ENCODE assay signal across 1 cellular context in the genomic region with DNA sequence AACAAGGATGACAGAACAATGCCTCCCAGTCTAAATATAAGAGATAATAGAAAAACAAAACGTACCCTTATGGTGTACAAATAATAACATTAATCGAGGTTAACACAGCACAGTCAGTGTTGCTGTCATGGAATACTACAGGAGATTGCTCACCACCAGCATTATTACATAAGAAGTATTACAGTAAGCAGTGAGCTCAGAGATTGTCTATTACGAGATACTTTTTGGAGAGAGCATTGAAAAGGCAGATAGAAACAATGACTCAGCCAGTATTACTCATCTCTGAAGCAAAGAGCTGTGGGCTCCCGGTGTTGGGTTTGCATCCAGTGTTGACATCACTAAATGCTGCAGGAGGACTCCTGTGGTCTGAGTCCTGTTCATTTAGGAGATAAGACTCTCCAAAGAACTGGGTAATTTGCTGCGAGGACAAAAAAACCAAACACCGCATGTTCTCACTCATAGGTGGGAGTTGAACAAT.
TF ChIP-seq lines count a peak whose summit lies in the region.

No MANE protein-coding gene starts in this region.

TF ChIP-seq in K562, 482 proteins besides CTCF, POLR2A, EP300 and RAD21 (continued from another document):
- TF ChIP-seq, protein P1, sequence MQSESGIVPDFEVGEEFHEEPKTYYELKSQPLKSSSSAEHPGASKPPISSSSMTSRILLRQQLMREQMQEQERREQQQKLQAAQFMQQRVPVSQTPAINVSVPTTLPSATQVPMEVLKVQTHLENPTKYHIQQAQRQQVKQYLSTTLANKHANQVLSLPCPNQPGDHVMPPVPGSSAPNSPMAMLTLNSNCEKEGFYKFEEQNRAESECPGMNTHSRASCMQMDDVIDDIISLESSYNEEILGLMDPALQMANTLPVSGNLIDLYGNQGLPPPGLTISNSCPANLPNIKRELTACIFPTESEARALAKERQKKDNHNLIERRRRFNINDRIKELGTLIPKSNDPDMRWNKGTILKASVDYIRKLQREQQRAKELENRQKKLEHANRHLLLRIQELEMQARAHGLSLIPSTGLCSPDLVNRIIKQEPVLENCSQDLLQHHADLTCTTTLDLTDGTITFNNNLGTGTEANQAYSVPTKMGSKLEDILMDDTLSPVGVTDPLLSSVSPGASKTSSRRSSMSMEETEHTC (IDR thresholded peaks at IDR 0.05): no peak
- no peak for TF ChIP-seq ZNF274 (IDR thresholded peaks at IDR 0.05; ENCODE audit: borderline replicate concordance, low read depth, low read length)
- TF ChIP-seq ZC3H11A (IDR thresholded peaks at IDR 0.05; ENCODE audit: low read depth, low read length): no peak
- TF ChIP-seq, protein P2, sequence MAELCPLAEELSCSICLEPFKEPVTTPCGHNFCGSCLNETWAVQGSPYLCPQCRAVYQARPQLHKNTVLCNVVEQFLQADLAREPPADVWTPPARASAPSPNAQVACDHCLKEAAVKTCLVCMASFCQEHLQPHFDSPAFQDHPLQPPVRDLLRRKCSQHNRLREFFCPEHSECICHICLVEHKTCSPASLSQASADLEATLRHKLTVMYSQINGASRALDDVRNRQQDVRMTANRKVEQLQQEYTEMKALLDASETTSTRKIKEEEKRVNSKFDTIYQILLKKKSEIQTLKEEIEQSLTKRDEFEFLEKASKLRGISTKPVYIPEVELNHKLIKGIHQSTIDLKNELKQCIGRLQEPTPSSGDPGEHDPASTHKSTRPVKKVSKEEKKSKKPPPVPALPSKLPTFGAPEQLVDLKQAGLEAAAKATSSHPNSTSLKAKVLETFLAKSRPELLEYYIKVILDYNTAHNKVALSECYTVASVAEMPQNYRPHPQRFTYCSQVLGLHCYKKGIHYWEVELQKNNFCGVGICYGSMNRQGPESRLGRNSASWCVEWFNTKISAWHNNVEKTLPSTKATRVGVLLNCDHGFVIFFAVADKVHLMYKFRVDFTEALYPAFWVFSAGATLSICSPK (IDR thresholded peaks at IDR 0.05; ENCODE audit: borderline replicate concordance): no peak
- peak; percentile 70 for TF ChIP-seq CREB1 (IDR thresholded peaks at IDR 0.05)
- TF ChIP-seq CREB1 (CRISPR knock-in tag; IDR thresholded peaks at IDR 0.05): peak; percentile 29; the same call in 1 of the 2 replicates
- TF ChIP-seq ZNF766 (CRISPR knock-in tag; conservative IDR thresholded peaks at IDR 0.05): no peak
- TF ChIP-seq KDM1A (IDR thresholded peaks at IDR 0.05): no peak
- TF ChIP-seq, protein P3, sequence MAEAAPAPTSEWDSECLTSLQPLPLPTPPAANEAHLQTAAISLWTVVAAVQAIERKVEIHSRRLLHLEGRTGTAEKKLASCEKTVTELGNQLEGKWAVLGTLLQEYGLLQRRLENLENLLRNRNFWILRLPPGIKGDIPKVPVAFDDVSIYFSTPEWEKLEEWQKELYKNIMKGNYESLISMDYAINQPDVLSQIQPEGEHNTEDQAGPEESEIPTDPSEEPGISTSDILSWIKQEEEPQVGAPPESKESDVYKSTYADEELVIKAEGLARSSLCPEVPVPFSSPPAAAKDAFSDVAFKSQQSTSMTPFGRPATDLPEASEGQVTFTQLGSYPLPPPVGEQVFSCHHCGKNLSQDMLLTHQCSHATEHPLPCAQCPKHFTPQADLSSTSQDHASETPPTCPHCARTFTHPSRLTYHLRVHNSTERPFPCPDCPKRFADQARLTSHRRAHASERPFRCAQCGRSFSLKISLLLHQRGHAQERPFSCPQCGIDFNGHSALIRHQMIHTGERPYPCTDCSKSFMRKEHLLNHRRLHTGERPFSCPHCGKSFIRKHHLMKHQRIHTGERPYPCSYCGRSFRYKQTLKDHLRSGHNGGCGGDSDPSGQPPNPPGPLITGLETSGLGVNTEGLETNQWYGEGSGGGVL (CRISPR knock-in tag; IDR thresholded peaks at IDR 0.05): no peak
- no peak for TF ChIP-seq NR2C1 (IDR thresholded peaks at IDR 0.05)
- no peak for TF ChIP-seq NR2C1 (tag; IDR thresholded peaks at IDR 0.05)
- TF ChIP-seq PURB (CRISPR knock-in tag; IDR thresholded peaks at IDR 0.05; ENCODE audit: low read depth): no peak
- no peak for TF ChIP-seq ZNF174 (CRISPR knock-in tag; IDR thresholded peaks at IDR 0.05)
- TF ChIP-seq, protein P4, sequence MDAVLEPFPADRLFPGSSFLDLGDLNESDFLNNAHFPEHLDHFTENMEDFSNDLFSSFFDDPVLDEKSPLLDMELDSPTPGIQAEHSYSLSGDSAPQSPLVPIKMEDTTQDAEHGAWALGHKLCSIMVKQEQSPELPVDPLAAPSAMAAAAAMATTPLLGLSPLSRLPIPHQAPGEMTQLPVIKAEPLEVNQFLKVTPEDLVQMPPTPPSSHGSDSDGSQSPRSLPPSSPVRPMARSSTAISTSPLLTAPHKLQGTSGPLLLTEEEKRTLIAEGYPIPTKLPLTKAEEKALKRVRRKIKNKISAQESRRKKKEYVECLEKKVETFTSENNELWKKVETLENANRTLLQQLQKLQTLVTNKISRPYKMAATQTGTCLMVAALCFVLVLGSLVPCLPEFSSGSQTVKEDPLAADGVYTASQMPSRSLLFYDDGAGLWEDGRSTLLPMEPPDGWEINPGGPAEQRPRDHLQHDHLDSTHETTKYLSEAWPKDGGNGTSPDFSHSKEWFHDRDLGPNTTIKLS (IDR thresholded peaks at IDR 0.05; ENCODE audit: borderline replicate concordance, low read depth): no peak
- TF ChIP-seq PCBP2 (IDR thresholded peaks at IDR 0.05; ENCODE audit: low read depth, low read length, poor library complexity, severe bottlenecking): no peak
- no peak for TF ChIP-seq CBX1 (IDR thresholded peaks at IDR 0.05; ENCODE audit: low read depth)
- TF ChIP-seq MAFK (IDR thresholded peaks at IDR 0.05; ENCODE audit: low read length): no peak
- no peak for TF ChIP-seq ZNF212 (CRISPR knock-in tag; IDR thresholded peaks at IDR 0.05)
- TF ChIP-seq ZFPM2 (CRISPR knock-in tag; IDR thresholded peaks at IDR 0.05): no peak
- no peak for TF ChIP-seq ZNF3 (CRISPR knock-in tag; IDR thresholded peaks at IDR 0.05)
- TF ChIP-seq, protein P5, sequence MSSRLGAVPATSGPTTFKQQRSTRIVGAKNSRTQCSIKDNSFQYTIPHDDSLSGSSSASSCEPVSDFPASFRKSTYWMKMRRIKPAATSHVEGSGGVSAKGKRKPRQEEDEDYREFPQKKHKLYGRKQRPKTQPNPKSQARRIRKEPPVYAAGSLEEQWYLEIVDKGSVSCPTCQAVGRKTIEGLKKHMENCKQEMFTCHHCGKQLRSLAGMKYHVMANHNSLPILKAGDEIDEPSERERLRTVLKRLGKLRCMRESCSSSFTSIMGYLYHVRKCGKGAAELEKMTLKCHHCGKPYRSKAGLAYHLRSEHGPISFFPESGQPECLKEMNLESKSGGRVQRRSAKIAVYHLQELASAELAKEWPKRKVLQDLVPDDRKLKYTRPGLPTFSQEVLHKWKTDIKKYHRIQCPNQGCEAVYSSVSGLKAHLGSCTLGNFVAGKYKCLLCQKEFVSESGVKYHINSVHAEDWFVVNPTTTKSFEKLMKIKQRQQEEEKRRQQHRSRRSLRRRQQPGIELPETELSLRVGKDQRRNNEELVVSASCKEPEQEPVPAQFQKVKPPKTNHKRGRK (tag; IDR thresholded peaks at IDR 0.05): no peak
- no peak for TF ChIP-seq ZNF586 (CRISPR knock-in tag; conservative IDR thresholded peaks at IDR 0.05)
- TF ChIP-seq, protein P6, sequence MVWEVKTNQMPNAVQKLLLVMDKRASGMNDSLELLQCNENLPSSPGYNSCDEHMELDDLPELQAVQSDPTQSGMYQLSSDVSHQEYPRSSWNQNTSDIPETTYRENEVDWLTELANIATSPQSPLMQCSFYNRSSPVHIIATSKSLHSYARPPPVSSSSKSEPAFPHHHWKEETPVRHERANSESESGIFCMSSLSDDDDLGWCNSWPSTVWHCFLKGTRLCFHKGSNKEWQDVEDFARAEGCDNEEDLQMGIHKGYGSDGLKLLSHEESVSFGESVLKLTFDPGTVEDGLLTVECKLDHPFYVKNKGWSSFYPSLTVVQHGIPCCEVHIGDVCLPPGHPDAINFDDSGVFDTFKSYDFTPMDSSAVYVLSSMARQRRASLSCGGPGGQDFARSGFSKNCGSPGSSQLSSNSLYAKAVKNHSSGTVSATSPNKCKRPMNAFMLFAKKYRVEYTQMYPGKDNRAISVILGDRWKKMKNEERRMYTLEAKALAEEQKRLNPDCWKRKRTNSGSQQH (CRISPR knock-in tag; IDR thresholded peaks at IDR 0.05): no peak
- TF ChIP-seq LARP7 (IDR thresholded peaks at IDR 0.05): no peak
- TF ChIP-seq, protein P7, sequence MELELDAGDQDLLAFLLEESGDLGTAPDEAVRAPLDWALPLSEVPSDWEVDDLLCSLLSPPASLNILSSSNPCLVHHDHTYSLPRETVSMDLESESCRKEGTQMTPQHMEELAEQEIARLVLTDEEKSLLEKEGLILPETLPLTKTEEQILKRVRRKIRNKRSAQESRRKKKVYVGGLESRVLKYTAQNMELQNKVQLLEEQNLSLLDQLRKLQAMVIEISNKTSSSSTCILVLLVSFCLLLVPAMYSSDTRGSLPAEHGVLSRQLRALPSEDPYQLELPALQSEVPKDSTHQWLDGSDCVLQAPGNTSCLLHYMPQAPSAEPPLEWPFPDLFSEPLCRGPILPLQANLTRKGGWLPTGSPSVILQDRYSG (tag; conservative IDR thresholded peaks at IDR 0.05; ENCODE audit: low read depth): no peak
